ENCODE assay signal across 9 cellular contexts in the genomic region with DNA sequence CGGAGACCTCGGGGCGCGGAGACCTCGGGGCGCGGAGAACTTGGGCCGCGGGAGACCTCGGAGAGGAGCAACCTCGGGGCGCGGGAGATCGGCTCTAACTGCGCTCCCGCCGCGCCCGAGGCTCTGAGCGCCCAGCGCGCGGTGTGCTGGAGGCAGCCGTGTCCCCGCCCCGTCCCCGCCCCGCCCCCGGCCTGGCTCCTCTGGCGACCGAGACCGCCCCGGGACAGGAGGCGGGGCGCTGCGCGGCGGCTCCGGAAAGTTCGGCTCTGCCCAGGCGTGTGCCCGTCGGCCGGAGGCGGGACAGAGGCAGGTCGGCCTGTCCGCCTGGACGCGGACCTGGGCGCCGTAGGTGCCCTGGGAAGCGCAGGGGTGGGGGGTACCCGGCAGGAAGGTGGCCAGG. TPM values are rescaled to one million over a fixed set of nuclear protein-coding genes. Genes with fewer than 3 reads are reported as not detected.
DNase-seq lines count a peak whose midpoint lies in the region; ATAC-seq, FAIRE-seq and TF ChIP-seq lines count a peak whose summit lies in the region.
"Not testable (repeated sequence)": the region's sequence is repeated elsewhere in the genome, so short reads cannot be mapped to it uniquely, and the experiment has no call there.
"Had no signal": no experiment of that assay in that cellular context is flagged by ENCODE, and none has a peak within 500 bp of the region (broad histone marks: within the 10 kb centered on the region; RNA-seq: fewer than 3 reads in every experiment).

A gene with protein sequence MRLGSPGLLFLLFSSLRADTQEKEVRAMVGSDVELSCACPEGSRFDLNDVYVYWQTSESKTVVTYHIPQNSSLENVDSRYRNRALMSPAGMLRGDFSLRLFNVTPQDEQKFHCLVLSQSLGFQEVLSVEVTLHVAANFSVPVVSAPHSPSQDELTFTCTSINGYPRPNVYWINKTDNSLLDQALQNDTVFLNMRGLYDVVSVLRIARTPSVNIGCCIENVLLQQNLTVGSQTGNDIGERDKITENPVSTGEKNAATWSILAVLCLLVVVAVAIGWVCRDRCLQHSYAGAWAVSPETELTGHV (minus strand): TSS at position 102 of the 400 bp plus-strand sequence. CDS start 126 bp downstream, outside the sequence.

- not testable (repeated sequence) for H3K4me3 ChIP-seq in endothelial cell of umbilical vein (replicated peaks in 1 of 3; ENCODE audit: insufficient read depth in 1 of 3, low read depth in 1 of 3, low read length in 3 of 3); lung; suprapubic skin

- BruUV-seq in endothelial cell of umbilical vein (replicated peaks; lab: Mats Ljungman, UMichigan): not testable (repeated sequence)

- H3K27me3 Mint-ChIP-seq in activated B cell treated with CpG ODN at 0.5 μM for 24 hours: not testable (repeated sequence)

- not testable (repeated sequence) for H2AFZ ChIP-seq in endothelial cell of umbilical vein (ENCODE audit: low read depth, low read length)

- not testable (repeated sequence) for H3K36me3 ChIP-seq in endothelial cell of umbilical vein (ENCODE audit: control insufficient read depth in 2 of 2, extremely low read depth in 1 of 2, insufficient read depth in 2 of 2, low read length in 2 of 2); lung (ENCODE audit: control insufficient read depth in 2 of 2, insufficient read depth in 2 of 2, low read length in 2 of 2); suprapubic skin

- H3K9me1 ChIP-seq in endothelial cell of umbilical vein (replicated peaks; ENCODE audit: control insufficient read depth, extremely low read depth, insufficient read depth, low read length): not testable (repeated sequence)

- not testable (repeated sequence) for H3K4me1 ChIP-seq in endothelial cell of umbilical vein (ENCODE audit: control insufficient read depth, extremely low read depth, insufficient read depth, low read length); lung (ENCODE audit: control insufficient read depth in 2 of 2, insufficient read depth in 2 of 2, low read length in 2 of 2); suprapubic skin

- H3K4me1 Mint-ChIP-seq in activated B cell treated with CpG ODN at 0.5 μM for 24 hours: not testable (repeated sequence)

- CTCF ChIA-PET in activated B cell treated with CpG ODN at 0.5 μM for 24 hours (lab: Charles Lee); endothelial cell of umbilical vein (lab: Charles Lee): not testable (repeated sequence)

- not testable (repeated sequence) for H3K9ac ChIP-seq in endothelial cell of umbilical vein (replicated peaks; ENCODE audit: extremely low read depth, insufficient read depth, low read length)

- TF ChIP-seq POLR2A in endothelial cell of umbilical vein (IDR thresholded peaks at IDR 0.05; ENCODE audit: low read depth, low read length); suprapubic skin (IDR thresholded peaks at IDR 0.05): not testable (repeated sequence)

- H3K36me3 Mint-ChIP-seq in activated B cell treated with CpG ODN at 0.5 μM for 24 hours (ENCODE audit: low read depth): not testable (repeated sequence)

- TF ChIP-seq EP300 in suprapubic skin (IDR thresholded peaks at IDR 0.05): not testable (repeated sequence)

- H3K9me3 ChIP-seq in endothelial cell of umbilical vein (replicated peaks; ENCODE audit: control insufficient read depth, insufficient read depth, low read length); lung (ENCODE audit: control insufficient read depth in 2 of 2, insufficient read depth in 1 of 2, low read length in 1 of 2); suprapubic skin: not testable (repeated sequence)

- not testable (repeated sequence) for H3K4me2 ChIP-seq in endothelial cell of umbilical vein (ENCODE audit: insufficient read depth, low read length)

- no CpG with 5 or more reads among the region's 53 CpGs for WGBS in lung, 2 donors
- WGBS in suprapubic skin: no CpG with 5 or more reads among the region's 53 CpGs

- TF ChIP-seq CTCF in activated B cell treated with CpG ODN at 0.5 μM for 24 hours (IDR thresholded peaks at IDR 0.05); endothelial cell of umbilical vein (IDR thresholded peaks at IDR 0.05; ENCODE audit: extremely low read depth in 1 of 2, insufficient read depth in 1 of 2, low read depth in 1 of 2, low read length in 2 of 2); lung (IDR thresholded peaks at IDR 0.05; ENCODE audit: control extremely low read depth, extremely low read depth); suprapubic skin (IDR thresholded peaks at IDR 0.05): not testable (repeated sequence)

- not testable (repeated sequence) for H3K27ac ChIP-seq in endothelial cell of umbilical vein (ENCODE audit: insufficient read depth, low read depth, low read length); lung (ENCODE audit: low read depth in 1 of 2, low read length in 1 of 2); suprapubic skin

- dilution Hi-C loops in endothelial cell of umbilical vein (cut with MboI; ENCODE audit: extremely low pct_ligation_motif_present, low sequenced_read_pairs): not testable (repeated sequence)

- ATAC-seq in GM18502 (IDR thresholded peaks at IDR 0.05; ENCODE audit: poor library complexity, unreplicated experiment) (peak; percentile 44), GM19455 (IDR thresholded peaks at IDR 0.05; ENCODE audit: unreplicated experiment) (peak; percentile 38), HG02642 (IDR thresholded peaks at IDR 0.05; ENCODE audit: poor library complexity, unreplicated experiment) (peak; percentile 42), HG03175 (IDR thresholded peaks at IDR 0.05; ENCODE audit: unreplicated experiment) (peak; percentile 51), activated B cell treated with CpG ODN at 0.5 μM for 24 hours (ENCODE audit: low read depth) (peak; percentile 47), lung (ENCODE audit: insufficient read depth, low FRiP score) (peak; percentile 75)

- H3K27me3 ChIP-seq in endothelial cell of umbilical vein (ENCODE audit: control insufficient read depth in 2 of 2, insufficient read depth in 2 of 2, low read length in 2 of 2); lung (ENCODE audit: control insufficient read depth, insufficient read depth); suprapubic skin: not testable (repeated sequence)

- H3K9me3 Mint-ChIP-seq in activated B cell treated with CpG ODN at 0.5 μM for 24 hours: not testable (repeated sequence)

- FAIRE-seq in endothelial cell of umbilical vein (lab: Jason Lieb, UNC): peak; percentile 52

- H3K79me2 ChIP-seq in endothelial cell of umbilical vein (ENCODE audit: control insufficient read depth, insufficient read depth, low read length): not testable (repeated sequence)

- H3K27ac Mint-ChIP-seq in activated B cell treated with CpG ODN at 0.5 μM for 24 hours: not testable (repeated sequence)

- POLR2A ChIA-PET in activated B cell treated with CpG ODN at 0.5 μM for 24 hours (lab: Charles Lee); endothelial cell of umbilical vein (lab: Charles Lee): not testable (repeated sequence)

- H3K4me3 Mint-ChIP-seq in activated B cell treated with CpG ODN at 0.5 μM for 24 hours: not testable (repeated sequence)

- H4K20me1 ChIP-seq in endothelial cell of umbilical vein (replicated peaks; ENCODE audit: control insufficient read depth, extremely low read depth, insufficient read depth, low read length): not testable (repeated sequence)

- not testable (repeated sequence) for DNase-seq in activated B cell treated with CpG ODN at 0.5 μM for 24 hours; endothelial cell of umbilical vein (ENCODE audit: low read depth, low spot score); lung (ENCODE audit: low spot score); suprapubic skin (ENCODE audit: low spot score in 2 of 2)

- intact Hi-C loops in activated B cell treated with CpG ODN at 0.5 μM for 24 hours (cut with micrococcal nuclease); endothelial cell of umbilical vein (cut with micrococcal nuclease): not testable (repeated sequence)

RNA-seq across cellular contexts. Expression of the gene that starts here (rescaled TPM):
- total RNA-seq in activated B cell treated with CpG ODN at 0.5 μM for 24 hours (36.4 and 40.9 TPM in 2 replicates), endothelial cell of umbilical vein (2.9 and 3.4 TPM in 2 replicates), lung (1 to 10 TPM; 1.6 to 4.0 TPM), suprapubic skin (10 to 100 TPM in 3 of 4 donors, 1 to 10 TPM in 1; 5.1 to 13.5 (median 10.8) TPM)
- polyA plus RNA-seq in endothelial cell of umbilical vein (0.91 and 1.7 TPM in 2 replicates), lung (1 to 10 TPM; 2.5 to 2.9 TPM)
- polyA plus RNA-seq in endothelial cell of umbilical vein (2011; cell fraction: cytosol; rRNA removed): 1.3 and 1.9 TPM in 2 replicates
- polyA plus RNA-seq in endothelial cell of umbilical vein (2011; cell fraction: nucleus; rRNA removed): 2.0 and 2.2 TPM in 2 replicates
- 2.1 and 6.6 TPM in 2 replicates for polyA plus RNA-seq in endothelial cell of umbilical vein (2012)
- 1.3 and 2.2 TPM in 2 replicates for polyA minus RNA-seq in endothelial cell of umbilical vein
- polyA minus RNA-seq in endothelial cell of umbilical vein (2011; cell fraction: cytosol; rRNA and poly(A)+ RNA removed): 1.4 TPM
- polyA minus RNA-seq in endothelial cell of umbilical vein (2011; cell fraction: nucleus; rRNA and poly(A)+ RNA removed): 1.2 and 2.4 TPM in 2 replicates
- polyA plus RNA-seq: AG04450 had no signal
